Comparison of ENCODE assay signal across 9 cellular contexts in the genomic region with DNA sequence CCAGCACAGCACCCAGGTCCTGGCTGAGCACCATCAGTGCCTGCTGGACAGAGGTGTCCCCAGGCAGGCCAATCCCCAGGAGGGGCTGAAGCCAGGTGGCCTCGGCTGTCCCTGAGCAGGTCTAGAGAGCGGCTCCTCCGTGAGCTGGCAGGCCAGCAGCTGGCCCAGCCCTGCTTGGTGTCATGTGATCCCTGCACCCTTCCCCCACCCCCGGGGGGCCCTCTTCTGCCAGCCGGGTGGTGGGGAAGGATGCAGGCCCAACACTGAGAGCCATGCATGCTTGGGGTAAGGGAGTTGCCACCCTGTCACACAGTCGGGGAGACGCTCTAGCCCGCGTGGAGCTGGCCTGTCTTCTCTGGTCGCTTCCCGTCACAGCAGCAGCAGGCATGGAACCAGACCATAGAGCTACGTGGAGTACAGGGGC. TPM values are rescaled to one million over a fixed set of nuclear protein-coding genes. Genes with fewer than 3 reads are reported as not detected.
DNase-seq lines count a peak whose midpoint lies in the region; ATAC-seq and TF ChIP-seq lines count a peak whose summit lies in the region.
"Had no signal": no experiment of that assay in that cellular context is flagged by ENCODE, and none has a peak within 500 bp of the region (broad histone marks: within the 10 kb centered on the region; RNA-seq: fewer than 3 reads in every experiment).

No MANE protein-coding gene starts in this region.

- peak overlapping the region; percentile 63 for H3K9ac ChIP-seq in SK-N-MC (ENCODE audit: insufficient read length)

- H3K36me3 ChIP-seq in H7 (replicated peaks; ENCODE audit: control insufficient read depth, insufficient read depth, low read length) (no peaks in the 10 kb centered on the region; the same call in 1 of the 2 replicates), SK-N-MC (ENCODE audit: insufficient read depth, low read length) (peaks cover 10% of the 10 kb centered on the region; the same call in 1 of the 2 replicates), gastrocnemius medialis (peaks cover 0 to 24% of the 10 kb centered on the region in 2 donors)

- H3K4me1 ChIP-seq in gastrocnemius medialis, result peaks cover 69 to 71% of the 10 kb centered on the region in 2 donors

- H3K27ac ChIP-seq in SK-N-MC (peak overlapping the region; percentile 64), gastrocnemius medialis (peak overlapping the region; percentile 85 to 98 (median 93))

- H3K27me3 ChIP-seq in H7 (ENCODE audit: control insufficient read depth, insufficient read depth, low read length), result peaks cover 5% of the 10 kb centered on the region; the same call in 1 of the 2 replicates
- H3K27me3 ChIP-seq in gastrocnemius medialis, result no peaks in the 10 kb centered on the region

- ATAC-seq in left cardiac atrium (peak; percentile 18 to 50), gastrocnemius medialis (peak; percentile 18 to 44), GM21390 (IDR thresholded peaks at IDR 0.05; ENCODE audit: unreplicated experiment) (no peak), HG03565 (IDR thresholded peaks at IDR 0.05; ENCODE audit: unreplicated experiment) (no peak)

- intact Hi-C loops in left cardiac atrium (cut with DNase I) (no loop called here), gastrocnemius medialis (cut with DNase I; ENCODE audit: low total_unique reads) (loop anchor here (1.0 kb wide), 3 partner anchors 24 to 35 kb away; no protein-coding TSS in a partner anchor)

- TF ChIP-seq POLR2A in gastrocnemius medialis (IDR thresholded peaks at IDR 0.05), result no peak

- DNase-seq in H7 (peak; percentile 71), SK-N-MC (ENCODE audit: low read depth, low spot score) (no peak), left cardiac atrium (peak; percentile 41), gastrocnemius medialis (peak; percentile 51 to 81), NCI-H2196 (lab: John Stamatoyannopoulos, UW; ENCODE audit: unreplicated experiment) (no peak), amniotic stem cell (lab: John Stamatoyannopoulos, UW) (no peak)
- DNase-seq: GOT3 had no signal

- H3K9me3 ChIP-seq in SK-N-MC (ENCODE audit: low read depth, low read length) (no peaks in the 10 kb centered on the region), gastrocnemius medialis (no peaks in the 10 kb centered on the region)

- in situ Hi-C loops in gastrocnemius medialis (cut with MboI; ENCODE audit: low sequenced_read_pairs in 4 of 4), result no loop called here

- peak in 2 of 5 experiments; percentile 14 to 22 for TF ChIP-seq CTCF in gastrocnemius medialis (IDR thresholded peaks at IDR 0.05 in 4 of 5, conservative IDR thresholded peaks at IDR 0.05 in 1 of 5)

- H3K4me3 ChIP-seq in H7 (ENCODE audit: insufficient read depth, low read depth, low read length), result no peak overlapping the region
- peak overlapping the region; percentile 55 for H3K4me3 ChIP-seq in SK-N-MC
- peak overlapping the region; percentile 4 to 29 (median 19) for H3K4me3 ChIP-seq in gastrocnemius medialis

RNA-seq across cellular contexts. Expression of a gene that starts 7.1 kb away (rescaled TPM):
- total RNA-seq in H7 (2014; rRNA removed; shearing (Covaris generic)), result 24.4 and 24.6 TPM in 2 replicates
- total RNA-seq in left cardiac atrium (10 to 100 TPM; 27.0 to 29.3 TPM), gastrocnemius medialis (10 to 100 TPM; 21.1 to 47.0 (median 36.9) TPM)

RNA-seq across cellular contexts. Expression of a gene that starts 49.8 kb away (rescaled TPM):
- total RNA-seq in H7 (2014; rRNA removed; shearing (Covaris generic)), result 6.8 and 7.5 TPM in 2 replicates
- total RNA-seq in left cardiac atrium (10 to 100 TPM; 10.8 to 12.8 TPM), gastrocnemius medialis (10 to 100 TPM in 1 of 4 donors, 1 to 10 TPM in 2, under 1 TPM in 1; 0.15 to 10.3 (median 5.6) TPM)

RNA-seq across cellular contexts. Expression of a gene that starts 52.2 kb away (rescaled TPM):
- total RNA-seq in H7 (2014; rRNA removed; shearing (Covaris generic)), result 0.87 and 1.7 TPM in 2 replicates
- total RNA-seq in left cardiac atrium, result 1 to 10 TPM; 2.5 to 8.8 TPM
- 1 to 10 TPM in 1 of 4 donors, under 1 TPM in 1, not detected in 2; 0.13 to 1.8 TPM for total RNA-seq in gastrocnemius medialis

Comparison
In these comparisons a context has a peak if more than half of its experiments do, and no peak if none do; other contexts are left out.
1. DNase-seq: peak in H7 (single experiment), left cardiac atrium (single experiment) and gastrocnemius medialis (2 of 2); none in SK-N-MC (single experiment), NCI-H2196 (single experiment) and amniotic stem cell (single experiment).
2. ATAC-seq: peak in left cardiac atrium (2 of 2) and gastrocnemius medialis (2 of 2); none in GM21390 (single experiment) and HG03565 (single experiment).